Comparison of ENCODE assay signal across 24 cellular contexts in genomic region chr13:106899444-106899843, GRCh38.
A peak's percentile ranks its signal among the peaks of the same experiment; 100 is the strongest.
DNase-seq lines count a peak whose midpoint lies in the region; ATAC-seq and TF ChIP-seq lines count a peak whose summit lies in the region.
"Had no signal": no experiment of that assay in that cellular context is flagged by ENCODE, and none has a peak within 500 bp of the region (broad histone marks: within the 10 kb centered on the region; RNA-seq: fewer than 3 reads in every experiment).

No MANE protein-coding gene starts in this region.

- H2AFZ ChIP-seq in hepatocyte = no peak overlapping the region
- H2AFZ ChIP-seq: GM23248 had no signal

- H3K4me3 ChIP-seq in RWPE2 (ENCODE audit: severe bottlenecking) = no peak overlapping the region
- H3K4me3 ChIP-seq in hepatocyte = no peak overlapping the region
- H3K4me3 ChIP-seq in aorta (ENCODE audit: low read length in 2 of 2) = no peak overlapping the region
- H3K4me3 ChIP-seq: GM23248, K562, MG63 had no signal

- ATAC-seq in RWPE2 (ENCODE audit: low read depth) (peak; percentile 50; the same call in 1 of the 3 replicates), aorta (ENCODE audit: low FRiP score) (no peak)
- ATAC-seq: CD8-positive, alpha-beta T cell; K562 had no signal

- H3K4me2 ChIP-seq in hepatocyte = no peak overlapping the region
- H3K4me2 ChIP-seq: SK-N-SH had no signal

- H3K36me3 ChIP-seq in RWPE2 (ENCODE audit: low read depth) (no peaks in the 10 kb centered on the region), hepatocyte (replicated peaks; ENCODE audit: insufficient read depth, low read depth) (no peaks in the 10 kb centered on the region), aorta (ENCODE audit: control insufficient read depth in 1 of 2, insufficient read depth in 2 of 2, low read length in 1 of 2) (no peaks in the 10 kb centered on the region)
- H3K36me3 ChIP-seq: MG63 had no signal

- no peaks in the 10 kb centered on the region for H3K79me2 ChIP-seq in hepatocyte

- TF ChIP-seq CTCF in RWPE2 (IDR thresholded peaks at IDR 0.05; ENCODE audit: poor library complexity, severe bottlenecking) (no peak), hepatocyte (IDR thresholded peaks at IDR 0.05; ENCODE audit: poor library complexity) (no peak)

- peaks cover 4% of the 10 kb centered on the region for H3K27me3 ChIP-seq in RWPE2 (ENCODE audit: insufficient read depth, poor library complexity, severe bottlenecking)
- H3K27me3 ChIP-seq in hepatocyte = peaks cover 4% of the 10 kb centered on the region
- no peaks in the 10 kb centered on the region for H3K27me3 ChIP-seq in aorta (ENCODE audit: control insufficient read depth in 1 of 2, insufficient read depth in 2 of 2, low read length in 1 of 2)
- H3K27me3 ChIP-seq: MG63 had no signal

- H3K27ac ChIP-seq in RWPE2 (ENCODE audit: poor library complexity, severe bottlenecking) = no peak overlapping the region
- H3K27ac ChIP-seq in hepatocyte = no peak overlapping the region
- H3K27ac ChIP-seq in aorta (ENCODE audit: low read depth in 1 of 2, low read length in 2 of 2) = no peak overlapping the region
- H3K27ac ChIP-seq: 22Rv1, C4-2B, GM23248 had no signal

- H3K9me2 ChIP-seq in hepatocyte (replicated peaks; ENCODE audit: insufficient read depth) = no peaks in the 10 kb centered on the region
- H3K9me2 ChIP-seq: SK-N-SH had no signal

- no peaks in the 10 kb centered on the region for H3K4me1 ChIP-seq in RWPE2 (ENCODE audit: insufficient read depth, poor library complexity, severe bottlenecking)
- no peaks in the 10 kb centered on the region for H3K4me1 ChIP-seq in hepatocyte (ENCODE audit: insufficient read depth)
- no peaks in the 10 kb centered on the region for H3K4me1 ChIP-seq in aorta (ENCODE audit: control insufficient read depth in 1 of 2, insufficient read depth in 2 of 2, low read length in 2 of 2)

- DNase-seq in DMS153 (lab: John Stamatoyannopoulos, UW) (peak; percentile 14), DMS153 treated with DMSO at 0.1 percent for 48 hours (lab: John Stamatoyannopoulos, UW; ENCODE audit: unreplicated experiment) (no peak), DMS53 treated with DMSO at 0.1 percent for 48 hours (lab: John Stamatoyannopoulos, UW; ENCODE audit: unreplicated experiment) (peak; percentile 45), RWPE2 (ENCODE audit: low spot score) (no peak), hepatocyte (ENCODE audit: low spot score) (peak; percentile 23), aorta (no peak), NCI-H2029 (lab: John Stamatoyannopoulos, UW) (no peak), NCI-H82 (lab: John Stamatoyannopoulos, UW) (no peak)
- DNase-seq: CD8-positive, alpha-beta T cell; DMS 273 treated with DMSO at 0.1 percent for 48 hours; GM23248; H9; Kasumi-1; MG63; NCI-H2029 treated with DMSO at 0.1 percent for 48 hours; NCI-H2227 treated with DMSO at 0.1 percent for 48 hours; NCI-H774; NK-92 treated with Interleukin-12 subunit alpha and Interleukin-12 subunit beta, amount 100 ng/mL, for 24 hours; RPMI8226; SK-N-SH; SW 1271 had no signal

- no peaks in the 10 kb centered on the region for H3K9me3 ChIP-seq in RWPE2 (ENCODE audit: severe bottlenecking)
- H3K9me3 ChIP-seq in hepatocyte (ENCODE audit: low read depth) = no peaks in the 10 kb centered on the region
- H3K9me3 ChIP-seq in aorta (ENCODE audit: control insufficient read depth, low read length) = no peaks in the 10 kb centered on the region
- H3K9me3 ChIP-seq: MG63, SK-N-SH had no signal

- no peaks in the 10 kb centered on the region for H4K20me1 ChIP-seq in hepatocyte (ENCODE audit: insufficient read depth, poor library complexity, severe bottlenecking)

- intact Hi-C loops in aorta (cut with DNase I) = no loop called here

Comparison
In these comparisons a context has a peak if more than half of its experiments do, and no peak if none do; other contexts are left out.
1. DNase-seq: peak in DMS153 (single experiment), DMS53 treated with DMSO at 0.1 percent for 48 hours (single experiment) and hepatocyte (single experiment); none in DMS153 treated with DMSO at 0.1 percent for 48 hours (single experiment), RWPE2 (single experiment), aorta (0 of 2), NCI-H2029 (single experiment) and NCI-H82 (single experiment).